Comparison of ENCODE assay signal across 9 cellular contexts in the genomic region with DNA sequence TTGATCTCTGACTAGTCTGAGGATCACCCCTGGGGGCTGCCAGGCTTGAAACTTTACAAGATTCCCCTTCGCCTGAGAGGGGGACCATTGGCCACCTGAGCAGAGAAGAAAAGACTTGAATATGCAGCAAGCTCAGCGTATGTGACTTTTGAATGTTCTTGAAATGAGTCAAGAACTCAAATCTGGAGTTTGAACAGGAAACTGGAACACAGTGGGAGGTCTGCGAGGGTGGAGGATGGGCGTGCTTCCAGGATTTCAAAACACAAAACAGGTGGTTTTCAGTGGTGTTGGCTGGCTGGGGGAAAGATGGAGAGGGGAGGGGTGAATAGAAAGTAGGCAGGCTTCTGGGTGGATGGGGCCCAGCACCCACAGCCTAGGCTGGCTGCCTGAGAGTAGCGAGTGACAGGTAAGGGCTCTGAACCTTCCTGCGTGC. TPM values are rescaled to one million over a fixed set of nuclear protein-coding genes. Genes with fewer than 3 reads are reported as not detected.
A peak's percentile ranks its signal among the peaks of the same experiment; 100 is the strongest.
DNase-seq lines count a peak whose midpoint lies in the region; ATAC-seq and TF ChIP-seq lines count a peak whose summit lies in the region.
"Had no signal": no experiment of that assay in that cellular context is flagged by ENCODE, and none has a peak within 500 bp of the region (broad histone marks: within the 10 kb centered on the region; RNA-seq: fewer than 3 reads in every experiment).

No MANE protein-coding gene starts in this region.

- ATAC-seq in HG03025 (IDR thresholded peaks at IDR 0.05; ENCODE audit: low FRiP score, unreplicated experiment) (peak; percentile 55), Right ventricle myocardium superior (ENCODE audit: poor library complexity) (no peak)
- ATAC-seq in stimulated activated naive B cell treated with anti-CD40 and anti-IgM and Interleukin-4, amounts not matched to agents 10 μg/mL and 1 μg/mL and 100 μg/mL, for 72 hours (replicated peaks) = peak; percentile 39 to 71

- no peak overlapping the region for H3K27ac Mint-ChIP-seq in stimulated activated naive B cell treated with anti-CD40 and anti-IgM and Interleukin-4, amounts not matched to agents 10 μg/mL and 1 μg/mL and 100 μg/mL, for 72 hours
- H3K27ac Mint-ChIP-seq in nephron progenitor cell = no peak overlapping the region

- intact Hi-C loops in Right ventricle myocardium superior (cut with DNase I) = no loop called here

- no peak overlapping the region for H3K4me3 Mint-ChIP-seq in stimulated activated naive B cell treated with anti-CD40 and anti-IgM and Interleukin-4, amounts not matched to agents 10 μg/mL and 1 μg/mL and 100 μg/mL, for 72 hours
- H3K4me3 Mint-ChIP-seq in nephron progenitor cell = no peak overlapping the region

- TF ChIP-seq CTCF in nephron progenitor cell (IDR thresholded peaks at IDR 0.05) = no peak

- H3K36me3 Mint-ChIP-seq in stimulated activated naive B cell treated with anti-CD40 and anti-IgM and Interleukin-4, amounts not matched to agents 10 μg/mL and 1 μg/mL and 100 μg/mL, for 72 hours = peaks cover 3 to 7% of the 10 kb centered on the region in 2 donors
- peaks cover 9% of the 10 kb centered on the region for H3K36me3 Mint-ChIP-seq in nephron progenitor cell (ENCODE audit: low read depth)

- H3K9me3 Mint-ChIP-seq in stimulated activated naive B cell treated with anti-CD40 and anti-IgM and Interleukin-4, amounts not matched to agents 10 μg/mL and 1 μg/mL and 100 μg/mL, for 72 hours = peaks cover 14 to 15% of the 10 kb centered on the region in 2 donors
- peaks cover 39% of the 10 kb centered on the region for H3K9me3 Mint-ChIP-seq in nephron progenitor cell

- H3K4me1 Mint-ChIP-seq in stimulated activated naive B cell treated with anti-CD40 and anti-IgM and Interleukin-4, amounts not matched to agents 10 μg/mL and 1 μg/mL and 100 μg/mL, for 72 hours = peaks cover 13 to 21% of the 10 kb centered on the region in 2 donors
- H3K4me1 Mint-ChIP-seq in nephron progenitor cell = peaks cover 23% of the 10 kb centered on the region

- H3K27me3 Mint-ChIP-seq in stimulated activated naive B cell treated with anti-CD40 and anti-IgM and Interleukin-4, amounts not matched to agents 10 μg/mL and 1 μg/mL and 100 μg/mL, for 72 hours = peaks cover 78 to 97% of the 10 kb centered on the region in 2 donors
- H3K27me3 Mint-ChIP-seq in nephron progenitor cell (ENCODE audit: low read depth, poor library complexity) = peaks cover 75% of the 10 kb centered on the region

- DNase-seq in activated naive CD4-positive, alpha-beta T cell treated with Interleukin-2 at 50 U/mL for 16 hours = peak; percentile 43
- no peak for DNase-seq in activated naive CD4-positive, alpha-beta T cell (lab: John Stamatoyannopoulos, UW)
- DNase-seq in amniotic epithelial cell (ENCODE audit: low read depth) (peak; percentile 47), SHP77 treated with DMSO at 0.1 percent for 48 hours (lab: John Stamatoyannopoulos, UW) (no peak), nephron progenitor cell (no peak), Right ventricle myocardium superior (no peak)
- DNase-seq in stimulated activated naive B cell treated with anti-CD40 and anti-IgM and Interleukin-4, amounts not matched to agents 10 μg/mL and 1 μg/mL and 100 μg/mL, for 72 hours = peak; percentile 16

RNA-seq across cellular contexts. Expression of gene TMEM174, which starts 40.6 kb away (rescaled TPM):
- total RNA-seq in Right ventricle myocardium superior = not detected
- total RNA-seq: posterior vena cava had no signal

Comparison
In these comparisons a context has a peak if more than half of its experiments do, and no peak if none do; other contexts are left out.
1. DNase-seq: peak in activated naive CD4-positive, alpha-beta T cell treated with Interleukin-2 at 50 U/mL for 16 hours (single experiment), amniotic epithelial cell (single experiment) and stimulated activated naive B cell treated with anti-CD40 and anti-IgM and Interleukin-4, amounts not matched to agents 10 μg/mL and 1 μg/mL and 100 μg/mL, for 72 hours (single experiment); none in activated naive CD4-positive, alpha-beta T cell (0 of 4), SHP77 treated with DMSO at 0.1 percent for 48 hours (single experiment), nephron progenitor cell (single experiment) and Right ventricle myocardium superior (single experiment).